1 cellular context compared by ENCODE assay signal in the genomic region with DNA sequence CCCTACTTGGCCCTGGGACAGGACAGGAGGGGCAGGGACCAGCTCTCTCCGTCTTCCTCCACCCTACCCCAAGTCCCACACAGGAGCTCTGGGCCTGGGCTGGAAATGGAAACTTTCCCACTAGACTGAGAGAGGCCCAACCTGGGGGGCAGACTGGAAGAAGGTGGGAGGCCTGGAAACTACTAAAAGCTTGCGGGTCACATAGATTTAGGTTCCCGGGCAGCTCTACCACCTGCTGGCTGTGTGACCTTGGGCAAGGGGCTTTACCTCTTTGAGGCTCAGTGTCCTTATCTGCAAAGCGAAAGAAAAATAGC.
TF ChIP-seq lines count a peak whose summit lies in the region.

No MANE protein-coding gene starts in this region.

TF ChIP-seq in A549, 52 proteins besides CTCF, POLR2A, EP300 and RAD21 (continued from another document):
- TF ChIP-seq, protein P1, sequence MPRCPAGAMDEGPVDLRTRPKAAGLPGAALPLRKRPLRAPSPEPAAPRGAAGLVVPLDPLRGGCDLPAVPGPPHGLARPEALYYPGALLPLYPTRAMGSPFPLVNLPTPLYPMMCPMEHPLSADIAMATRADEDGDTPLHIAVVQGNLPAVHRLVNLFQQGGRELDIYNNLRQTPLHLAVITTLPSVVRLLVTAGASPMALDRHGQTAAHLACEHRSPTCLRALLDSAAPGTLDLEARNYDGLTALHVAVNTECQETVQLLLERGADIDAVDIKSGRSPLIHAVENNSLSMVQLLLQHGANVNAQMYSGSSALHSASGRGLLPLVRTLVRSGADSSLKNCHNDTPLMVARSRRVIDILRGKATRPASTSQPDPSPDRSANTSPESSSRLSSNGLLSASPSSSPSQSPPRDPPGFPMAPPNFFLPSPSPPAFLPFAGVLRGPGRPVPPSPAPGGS (IDR thresholded peaks at IDR 0.05) = no peak
- no peak for TF ChIP-seq FOXS1 (CRISPR knock-in tag; IDR thresholded peaks at IDR 0.05)
- TF ChIP-seq HOXB13 (CRISPR knock-in tag; IDR thresholded peaks at IDR 0.05; ENCODE audit: low read depth) = no peak
- no peak for TF ChIP-seq KDM1A (IDR thresholded peaks at IDR 0.05; ENCODE audit: low read depth)
- TF ChIP-seq RFX5 (IDR thresholded peaks at IDR 0.05) = no peak
- no peak for TF ChIP-seq TP53 (CRISPR knock-in tag; IDR thresholded peaks at IDR 0.05)
- TF ChIP-seq NPAS2 (CRISPR knock-in tag; IDR thresholded peaks at IDR 0.05; ENCODE audit: borderline replicate concordance) = no peak
- TF ChIP-seq ZSCAN20 (CRISPR knock-in tag; IDR thresholded peaks at IDR 0.05) = no peak
TF ChIP-seq in A549: peak in this region for 0.
